18 cellular contexts compared by ENCODE assay signal in genomic region chr3:183653209-183654064, GRCh38. TPM values are rescaled to one million over a fixed set of nuclear protein-coding genes. Genes with fewer than 3 reads are reported as not detected.
DNase-seq lines count a peak whose midpoint lies in the region; ATAC-seq and TF ChIP-seq lines count a peak whose summit lies in the region.
"Had no signal": no experiment of that assay in that cellular context is flagged by ENCODE, and none has a peak within 500 bp of the region (broad histone marks: within the 10 kb centered on the region; RNA-seq: fewer than 3 reads in every experiment).

No MANE protein-coding gene starts in this region.

- H3K4me2 ChIP-seq in BLaER1 treated with 17β-estradiol and CSF1 and Interleukin-3, amounts not matched to agents 10 nM and 100 nM = no peak overlapping the region
- H3K4me2 ChIP-seq in GM23338 = no peak overlapping the region
- H3K4me2 ChIP-seq: KMS-11 had no signal

- H3K36me3 Mint-ChIP-seq in GM23338 (ENCODE audit: low read depth) = peaks cover 80% of the 10 kb centered on the region
- H3K36me3 Mint-ChIP-seq in activated CD4-positive, alpha-beta memory T cell treated with anti-CD3 and anti-CD28 coated beads, Interleukin-2, amount 10 ng/mL, durations not matched to agents 7 days and 5 days (ENCODE audit: low read depth) = peaks cover 44% of the 10 kb centered on the region

- POLR2A ChIA-PET in activated CD4-positive, alpha-beta memory T cell treated with anti-CD3 and anti-CD28 coated beads, Interleukin-2, amount 10 ng/mL, durations not matched to agents 7 days and 5 days (lab: Charles Lee) = no interaction called here

- H3K4me3 ChIP-seq in BLaER1 treated with 17β-estradiol and CSF1 and Interleukin-3, amounts not matched to agents 10 nM and 100 nM = peak overlapping the region in 7 of 10 experiments; percentile 4 to 40 (median 8); a peak in 6 of 20 replicates
- H3K4me3 ChIP-seq in GM23338 = no peak overlapping the region
- H3K4me3 ChIP-seq: esophagus muscularis mucosa, lung, Peyer's patch, thoracic aorta had no signal

- H3K27me3 ChIP-seq in BLaER1 treated with 17β-estradiol and CSF1 and Interleukin-3, amounts not matched to agents 10 nM and 100 nM = no peaks in the 10 kb centered on the region
- no peaks in the 10 kb centered on the region for H3K27me3 ChIP-seq in GM23338 (ENCODE audit: insufficient read depth)
- H3K27me3 ChIP-seq: esophagus muscularis mucosa, Peyer's patch had no signal

- H3K9me3 Mint-ChIP-seq in GM23338 = peaks cover 51% of the 10 kb centered on the region
- peaks cover 35% of the 10 kb centered on the region for H3K9me3 Mint-ChIP-seq in activated CD4-positive, alpha-beta memory T cell treated with anti-CD3 and anti-CD28 coated beads, Interleukin-2, amount 10 ng/mL, durations not matched to agents 7 days and 5 days

- no peaks in the 10 kb centered on the region for H3K9me2 ChIP-seq in GM23338 (ENCODE audit: insufficient read depth)

- ATAC-seq in GM23338 (no peak), GM19328 (IDR thresholded peaks at IDR 0.05; ENCODE audit: unreplicated experiment) (no peak)

- no peak overlapping the region for H3K27ac ChIP-seq in BLaER1 treated with 17β-estradiol and CSF1 and Interleukin-3, amounts not matched to agents 10 nM and 100 nM
- no peak overlapping the region for H3K27ac ChIP-seq in GM23338 (ENCODE audit: low read depth)
- H3K27ac ChIP-seq: esophagus muscularis mucosa, KMS-11, Peyer's patch, thoracic aorta had no signal

- no peaks in the 10 kb centered on the region for H3K79me2 ChIP-seq in GM23338 (replicated peaks; ENCODE audit: insufficient read depth)

- H3K4me1 ChIP-seq in BLaER1 treated with 17β-estradiol and CSF1 and Interleukin-3, amounts not matched to agents 10 nM and 100 nM = no peaks in the 10 kb centered on the region; a peak in 1 of 20 replicates
- no peaks in the 10 kb centered on the region for H3K4me1 ChIP-seq in GM23338 (ENCODE audit: insufficient read depth)
- H3K4me1 ChIP-seq: Peyer's patch had no signal

- peaks cover 90 to 98% (median 95%) of the 10 kb centered on the region in 11 experiments for H3K9me3 ChIP-seq in BLaER1 treated with 17β-estradiol and CSF1 and Interleukin-3, amounts not matched to agents 10 nM and 100 nM (replicated peaks in 1 of 11)

- no peak overlapping the region for H2AFZ ChIP-seq in GM23338

- H3K4me3 Mint-ChIP-seq in GM23338 = no peak overlapping the region
- H3K4me3 Mint-ChIP-seq in activated CD4-positive, alpha-beta memory T cell treated with anti-CD3 and anti-CD28 coated beads, Interleukin-2, amount 10 ng/mL, durations not matched to agents 7 days and 5 days = no peak overlapping the region

- no peak overlapping the region for H3K27ac Mint-ChIP-seq in GM23338
- no peak overlapping the region for H3K27ac Mint-ChIP-seq in activated CD4-positive, alpha-beta memory T cell treated with anti-CD3 and anti-CD28 coated beads, Interleukin-2, amount 10 ng/mL, durations not matched to agents 7 days and 5 days

- no peaks in the 10 kb centered on the region for H3K4me1 Mint-ChIP-seq in GM23338
- H3K4me1 Mint-ChIP-seq in activated CD4-positive, alpha-beta memory T cell treated with anti-CD3 and anti-CD28 coated beads, Interleukin-2, amount 10 ng/mL, durations not matched to agents 7 days and 5 days = no peaks in the 10 kb centered on the region

- H4K20me1 ChIP-seq in BLaER1 treated with 17β-estradiol and CSF1 and Interleukin-3, amounts not matched to agents 10 nM and 100 nM = peaks cover 0 to 29% (median 0%) of the 10 kb centered on the region in 11 experiments; a peak in 6 of 22 replicates
- H4K20me1 ChIP-seq in GM23338 (replicated peaks; ENCODE audit: insufficient read depth) = no peaks in the 10 kb centered on the region

- no peak overlapping the region for H3K9ac ChIP-seq in BLaER1 treated with 17β-estradiol and CSF1 and Interleukin-3, amounts not matched to agents 10 nM and 100 nM
- H3K9ac ChIP-seq: KMS-11 had no signal

- CTCF ChIA-PET in activated CD4-positive, alpha-beta memory T cell treated with anti-CD3 and anti-CD28 coated beads, Interleukin-2, amount 10 ng/mL, durations not matched to agents 7 days and 5 days (lab: Charles Lee) = no interaction called here

- no peak for TF ChIP-seq CTCF in GM23338 (conservative IDR thresholded peaks at IDR 0.05; ENCODE audit: low read depth in 2 of 2)

- no peaks in the 10 kb centered on the region for H3F3A ChIP-seq in GM23338 (replicated peaks; ENCODE audit: low read depth)

- H3K36me3 ChIP-seq in BLaER1 treated with 17β-estradiol and CSF1 and Interleukin-3, amounts not matched to agents 10 nM and 100 nM = peaks cover 91 to 100% (median 97%) of the 10 kb centered on the region in 11 experiments
- H3K36me3 ChIP-seq in GM23338 (ENCODE audit: insufficient read depth) = peaks cover 46% of the 10 kb centered on the region

- peaks cover 8% of the 10 kb centered on the region for H3K27me3 Mint-ChIP-seq in GM23338 (ENCODE audit: insufficient read depth, low read depth, poor library complexity)
- no peaks in the 10 kb centered on the region for H3K27me3 Mint-ChIP-seq in activated CD4-positive, alpha-beta memory T cell treated with anti-CD3 and anti-CD28 coated beads, Interleukin-2, amount 10 ng/mL, durations not matched to agents 7 days and 5 days
- H3K27me3 Mint-ChIP-seq: CD4-positive, alpha-beta memory T cell had no signal

- DNase-seq in GM23338 (ENCODE audit: low spot score) (peak; percentile 11), RPMI7951 (ENCODE audit: low read depth) (peak; percentile 19), foreskin melanocyte (peak; percentile 12)
- DNase-seq in activated effector memory CD4-positive, alpha-beta T cell treated with Interleukin-2 at 50 U/mL for 16 hours = no peak
- DNase-seq in activated CD4-positive, alpha-beta memory T cell treated with anti-CD3 and anti-CD28 coated beads, Interleukin-2, amount 10 ng/mL, durations not matched to agents 7 days and 5 days = no peak
- DNase-seq: activated CD4-positive, alpha-beta T cell treated with anti-CD3 and anti-CD28 coated beads, Interleukin-2, amount 50 U/mL, for 4 hours; activated gamma-delta T cell treated with Interleukin-2 at 50 U/mL for 16 hours; central memory CD4-positive, alpha-beta T cell; NCI-H2171; Peyer's patch; T1000 had no signal

RNA-seq across cellular contexts. Expression of gene KLHL24, which starts 18.0 kb away (rescaled TPM):
- total RNA-seq in GM23338 (2014; rRNA removed; shearing (Covaris generic)) = 31.8 and 51.0 TPM in 2 replicates
- 5.9 and 8.2 TPM in 2 replicates for polyA plus RNA-seq in GM23338 (2016; fragmentation: Nextera tagmentation; extraction: Ambion mirVana)
- total RNA-seq in RPMI7951 (2014; rRNA removed; shearing (Covaris generic)) = 27.5 and 29.0 TPM in 2 replicates
- total RNA-seq in activated CD4-positive, alpha-beta memory T cell treated with anti-CD3 and anti-CD28 coated beads, Interleukin-2, amount 10 ng/mL, durations not matched to agents 7 days and 5 days = 10 to 100 TPM; 28.9 to 31.2 TPM

RNA-seq across cellular contexts. Expression of gene YEATS2, which starts 44.2 kb away (rescaled TPM):
- 45.9 and 72.8 TPM in 2 replicates for total RNA-seq in GM23338 (2014; rRNA removed; shearing (Covaris generic))
- polyA plus RNA-seq in GM23338 (2016; fragmentation: Nextera tagmentation; extraction: Ambion mirVana) = 13.9 and 15.2 TPM in 2 replicates
- total RNA-seq in RPMI7951 (2014; rRNA removed; shearing (Covaris generic)) = 32.0 and 33.2 TPM in 2 replicates
- total RNA-seq in activated CD4-positive, alpha-beta memory T cell treated with anti-CD3 and anti-CD28 coated beads, Interleukin-2, amount 10 ng/mL, durations not matched to agents 7 days and 5 days = 10 to 100 TPM; 51.7 to 56.5 TPM

Comparison
In these comparisons a context has a peak if more than half of its experiments do, and no peak if none do; other contexts are left out.
1. DNase-seq: peak in GM23338 (single experiment), RPMI7951 (single experiment) and foreskin melanocyte (single experiment); none in activated effector memory CD4-positive, alpha-beta T cell treated with Interleukin-2 at 50 U/mL for 16 hours (single experiment) and activated CD4-positive, alpha-beta memory T cell treated with anti-CD3 and anti-CD28 coated beads, Interleukin-2, amount 10 ng/mL, durations not matched to agents 7 days and 5 days (single experiment).